ENCODE assay signal across 8 cellular contexts in genomic region chr19:11528551-11529341, GRCh38. TPM values are rescaled to one million over a fixed set of nuclear protein-coding genes. Genes with fewer than 3 reads are reported as not detected.
DNase-seq lines count a peak whose midpoint lies in the region; ATAC-seq lines count a peak whose summit lies in the region.

TSS of gene ECSIT (minus strand) at chr19:11529134. CDS start at chr19:11519170, 9,964 bp downstream.

- H3K4me1 Mint-ChIP-seq in dendritic cell treated with granulocyte-macrophage colony-stimulating factor and Interleukin-4, amounts not matched to agents 40 ng/mL and 50 ng/mL, for 4 days (ENCODE audit: low read depth): peaks cover 16% of the 10 kb centered on the region

- peaks cover 30% of the 10 kb centered on the region for H3K36me3 Mint-ChIP-seq in dendritic cell treated with granulocyte-macrophage colony-stimulating factor and Interleukin-4, amounts not matched to agents 40 ng/mL and 50 ng/mL, for 4 days (ENCODE audit: low read depth)

- no peaks in the 10 kb centered on the region for H3K9me3 ChIP-seq in BLaER1 treated with 17β-estradiol and CSF1 and Interleukin-3, amounts not matched to agents 10 nM and 100 nM (replicated peaks in 1 of 11)

- H3K4me3 Mint-ChIP-seq in dendritic cell treated with granulocyte-macrophage colony-stimulating factor and Interleukin-4, amounts not matched to agents 40 ng/mL and 50 ng/mL, for 4 days: peak within 1 kb of the TSS; percentile 97

- peak within 1 kb of the TSS; percentile 96 for H3K27ac Mint-ChIP-seq in dendritic cell treated with granulocyte-macrophage colony-stimulating factor and Interleukin-4, amounts not matched to agents 40 ng/mL and 50 ng/mL, for 4 days

- ATAC-seq in GM19372 (IDR thresholded peaks at IDR 0.05; ENCODE audit: low read depth, unreplicated experiment): peak; percentile 91
- peak; percentile 74 for ATAC-seq in HG03558 (IDR thresholded peaks at IDR 0.05; ENCODE audit: extremely low read depth, unreplicated experiment)
- peak; percentile 98 for ATAC-seq in left lobe of liver

- H3K9me3 Mint-ChIP-seq in dendritic cell treated with granulocyte-macrophage colony-stimulating factor and Interleukin-4, amounts not matched to agents 40 ng/mL and 50 ng/mL, for 4 days: no peaks in the 10 kb centered on the region

- no peaks in the 10 kb centered on the region for H3K27me3 Mint-ChIP-seq in dendritic cell treated with granulocyte-macrophage colony-stimulating factor and Interleukin-4, amounts not matched to agents 40 ng/mL and 50 ng/mL, for 4 days

- peaks cover 3 to 34% (median 15%) of the 10 kb centered on the region in 11 experiments; a peak in 14 of 22 replicates for H3K36me3 ChIP-seq in BLaER1 treated with 17β-estradiol and CSF1 and Interleukin-3, amounts not matched to agents 10 nM and 100 nM

- peak within 1 kb of the TSS; percentile 64 to 87 (median 77) for H3K4me3 ChIP-seq in BLaER1 treated with 17β-estradiol and CSF1 and Interleukin-3, amounts not matched to agents 10 nM and 100 nM

- peaks cover 0 to 40% (median 7%) of the 10 kb centered on the region in 11 experiments; a peak in 10 of 22 replicates for H4K20me1 ChIP-seq in BLaER1 treated with 17β-estradiol and CSF1 and Interleukin-3, amounts not matched to agents 10 nM and 100 nM

- H3K4me2 ChIP-seq in BLaER1 treated with 17β-estradiol and CSF1 and Interleukin-3, amounts not matched to agents 10 nM and 100 nM: peak within 1 kb of the TSS; percentile 84 to 97 (median 94)

- peak; percentile 88 for DNase-seq in NCI-H748 treated with DMSO at 0.1 percent for 48 hours (lab: John Stamatoyannopoulos, UW)
- DNase-seq in activated CD4-positive, alpha-beta T cell treated with anti-CD3 and anti-CD28 coated beads, Interleukin-2, amount 50 U/mL, for 24 hours (ENCODE audit: low read depth in 1 of 2, low spot score in 1 of 2): peak; percentile 85 to 92
- peak; percentile 98 for DNase-seq in left lobe of liver (ENCODE audit: low spot score)
- peak; percentile 88 for DNase-seq in stimulated activated CD4-positive, alpha-beta T cell treated with anti-CD3 and anti-CD28 coated beads, Interleukin-2, amount 100 ng/mL, for 4 hours (ENCODE audit: low read depth)

- no peaks in the 10 kb centered on the region for H3K27me3 ChIP-seq in BLaER1 treated with 17β-estradiol and CSF1 and Interleukin-3, amounts not matched to agents 10 nM and 100 nM

- peak within 1 kb of the TSS; percentile 34 to 94 (median 87); a peak in 21 of 22 replicates for H3K27ac ChIP-seq in BLaER1 treated with 17β-estradiol and CSF1 and Interleukin-3, amounts not matched to agents 10 nM and 100 nM

- H3K9ac ChIP-seq in BLaER1 treated with 17β-estradiol and CSF1 and Interleukin-3, amounts not matched to agents 10 nM and 100 nM: peak within 1 kb of the TSS; percentile 74 to 92 (median 88)

- intact Hi-C loops in dendritic cell treated with granulocyte-macrophage colony-stimulating factor and Interleukin-4, amounts not matched to agents 40 ng/mL and 50 ng/mL, for 4 days (cut with micrococcal nuclease): loop anchor here (1.0 to 2.0 kb wide), 2 partner anchors 24 to 46 kb away; partner anchors contain the start of gene ZNF653

- peaks cover 10 to 17% (median 13%) of the 10 kb centered on the region in 10 experiments for H3K4me1 ChIP-seq in BLaER1 treated with 17β-estradiol and CSF1 and Interleukin-3, amounts not matched to agents 10 nM and 100 nM

RNA-seq across cellular contexts. Expression of gene ECSIT, which starts in this region (rescaled TPM):
- 45.6 TPM for total RNA-seq in left lobe of liver

Comparison
In these comparisons a context has a peak if more than half of its experiments do, and no peak if none do; other contexts are left out.
1. Peak in every context shown above with its lines: DNase-seq, ATAC-seq, H3K4me3 ChIP-seq and H3K27ac ChIP-seq.